2 cellular contexts compared by ENCODE assay signal in the genomic region with DNA sequence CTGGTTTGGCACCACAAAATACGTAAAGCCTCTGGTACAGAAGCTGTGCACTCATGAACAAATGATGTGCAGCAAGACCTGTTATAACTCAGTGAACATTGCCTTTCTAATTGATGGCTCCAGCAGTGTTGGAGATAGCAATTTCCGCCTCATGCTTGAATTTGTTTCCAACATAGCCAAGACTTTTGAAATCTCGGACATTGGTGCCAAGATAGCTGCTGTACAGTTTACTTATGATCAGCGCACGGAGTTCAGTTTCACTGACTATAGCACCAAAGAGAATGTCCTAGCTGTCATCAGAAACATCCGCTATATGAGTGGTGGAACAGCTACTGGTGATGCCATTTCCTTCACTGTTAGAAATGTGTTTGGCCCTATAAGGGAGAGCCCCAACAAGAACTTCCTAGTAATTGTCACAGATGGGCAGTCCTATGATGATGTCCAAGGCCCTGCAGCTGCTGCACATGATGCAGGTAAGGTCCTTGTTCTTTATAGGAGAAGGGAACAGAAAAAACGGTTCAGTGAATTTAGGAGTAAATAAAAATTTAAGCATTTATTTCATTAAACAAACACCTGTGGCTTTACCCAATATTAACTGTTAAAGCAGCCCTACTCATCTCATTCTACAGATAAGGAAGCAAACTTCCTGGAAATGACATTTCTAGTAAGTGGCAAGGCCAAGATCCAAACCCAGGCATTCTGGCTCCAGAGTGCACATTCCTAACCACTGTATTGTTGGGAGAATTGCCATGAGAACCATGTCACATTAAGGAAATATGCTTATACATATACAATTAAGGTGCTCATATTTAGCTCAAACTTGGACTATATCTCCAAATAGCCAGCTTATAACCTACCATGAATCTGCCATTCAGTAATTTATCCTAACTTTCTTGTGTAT.
TF ChIP-seq lines count a peak whose summit lies in the region.

No MANE protein-coding gene starts in this region.

TF ChIP-seq in SK-N-SH treated with all-trans-retinoic acid at 6 μM for 48 hours, 23 proteins besides CTCF, POLR2A, EP300 and RAD21 (continued from another document):
- TF ChIP-seq ARNTL (CRISPR knock-in tag; IDR thresholded peaks at IDR 0.05; ENCODE audit: borderline replicate concordance, low read depth) (no peak), ZFP30 (CRISPR knock-in tag; IDR thresholded peaks at IDR 0.05) (no peak), GLIS3 (CRISPR knock-in tag; IDR thresholded peaks at IDR 0.05) (no peak), ZNF8 (CRISPR knock-in tag; IDR thresholded peaks at IDR 0.05) (no peak), ZC3H10 (CRISPR knock-in tag; IDR thresholded peaks at IDR 0.05) (no peak), ZFP3 (CRISPR knock-in tag; IDR thresholded peaks at IDR 0.05) (no peak), TCF4 (CRISPR knock-in tag; IDR thresholded peaks at IDR 0.05; ENCODE audit: borderline replicate concordance) (no peak), SNAI2 (CRISPR knock-in tag; IDR thresholded peaks at IDR 0.05) (no peak), TOX (CRISPR knock-in tag; IDR thresholded peaks at IDR 0.05; ENCODE audit: borderline replicate concordance) (no peak)

TF ChIP-seq in SK-N-SH, 30 proteins besides CTCF, POLR2A, EP300 and RAD21 (continued from another document):
- TF ChIP-seq RFX5 (IDR thresholded peaks at IDR 0.05; ENCODE audit: low read length): no peak
